8 cellular contexts compared by ENCODE assay signal in genomic region chr2:112055833-112056625, GRCh38. TPM values are rescaled to one million over a fixed set of nuclear protein-coding genes. Genes with fewer than 3 reads are reported as not detected.
DNase-seq lines count a peak whose midpoint lies in the region; ATAC-seq and TF ChIP-seq lines count a peak whose summit lies in the region.

No MANE protein-coding gene starts in this region.

- H3K27ac Mint-ChIP-seq in CD4-positive, CD25-positive, alpha-beta regulatory T cell, result peak overlapping the region; percentile 72 to 92 (median 74)
- H3K27ac Mint-ChIP-seq in activated CD4-positive, alpha-beta T cell treated with anti-CD3 and anti-CD28 coated beads, Interleukin-2, amount 10 ng/mL, durations not matched to agents 7 days and 5 days, result peak overlapping the region; percentile 97
- H3K27ac Mint-ChIP-seq in effector memory CD8-positive, alpha-beta T cell, result peak overlapping the region; percentile 85 to 93
- H3K27ac Mint-ChIP-seq in stimulated activated effector memory CD8-positive, alpha-beta T cell treated with anti-CD3 and anti-CD28 coated beads, Interleukin-12 subunit alpha, Interleukin-12 subunit beta, amount 100 ng/mL, for 72 hours, result peak overlapping the region; percentile 82

- H3K4me3 ChIP-seq in CD4-positive, CD25-positive, alpha-beta regulatory T cell (ENCODE audit: low read depth, low read length), result peak overlapping the region; percentile 83
- H3K4me3 ChIP-seq in lower lobe of right lung, result peak overlapping the region; percentile 90

- H3K27me3 Mint-ChIP-seq in CD4-positive, CD25-positive, alpha-beta regulatory T cell, result no peaks in the 10 kb centered on the region
- H3K27me3 Mint-ChIP-seq in activated CD4-positive, alpha-beta T cell treated with anti-CD3 and anti-CD28 coated beads, Interleukin-2, amount 10 ng/mL, durations not matched to agents 7 days and 5 days, result no peaks in the 10 kb centered on the region
- H3K27me3 Mint-ChIP-seq in effector memory CD8-positive, alpha-beta T cell, result no peaks in the 10 kb centered on the region

- peaks cover 17% of the 10 kb centered on the region for H3K36me3 Mint-ChIP-seq in CD4-positive, CD25-positive, alpha-beta regulatory T cell
- H3K36me3 Mint-ChIP-seq in activated CD4-positive, alpha-beta T cell treated with anti-CD3 and anti-CD28 coated beads, Interleukin-2, amount 10 ng/mL, durations not matched to agents 7 days and 5 days (ENCODE audit: low read depth), result peaks cover 24% of the 10 kb centered on the region
- peaks cover 14% of the 10 kb centered on the region for H3K36me3 Mint-ChIP-seq in effector memory CD8-positive, alpha-beta T cell (ENCODE audit: insufficient read depth)
- peaks cover 40% of the 10 kb centered on the region for H3K36me3 Mint-ChIP-seq in stimulated activated effector memory CD8-positive, alpha-beta T cell treated with anti-CD3 and anti-CD28 coated beads, Interleukin-12 subunit alpha, Interleukin-12 subunit beta, amount 100 ng/mL, for 72 hours

- no peaks in the 10 kb centered on the region for H3K9me3 ChIP-seq in CD4-positive, CD25-positive, alpha-beta regulatory T cell (ENCODE audit: control insufficient read depth in 2 of 2, low read length in 2 of 2)
- no peaks in the 10 kb centered on the region for H3K9me3 ChIP-seq in lower lobe of right lung

- H3K27me3 ChIP-seq in CD4-positive, CD25-positive, alpha-beta regulatory T cell (ENCODE audit: control insufficient read depth, insufficient read depth, low read length), result no peaks in the 10 kb centered on the region
- no peaks in the 10 kb centered on the region for H3K27me3 ChIP-seq in lower lobe of right lung (ENCODE audit: low read depth)

- POLR2A ChIA-PET in activated CD4-positive, alpha-beta T cell treated with anti-CD3 and anti-CD28 coated beads, Interleukin-2, amount 10 ng/mL, durations not matched to agents 7 days and 5 days (lab: Charles Lee), result interaction anchor here (0.7 kb wide), 1 partner anchor 424 kb away, joined by 3 read pairs; no protein-coding TSS in a partner anchor

- H3K4me1 Mint-ChIP-seq in CD4-positive, CD25-positive, alpha-beta regulatory T cell, result peaks cover 19 to 50% (median 39%) of the 10 kb centered on the region in 4 donors
- H3K4me1 Mint-ChIP-seq in activated CD4-positive, alpha-beta T cell treated with anti-CD3 and anti-CD28 coated beads, Interleukin-2, amount 10 ng/mL, durations not matched to agents 7 days and 5 days, result peaks cover 43% of the 10 kb centered on the region
- peaks cover 31 to 42% of the 10 kb centered on the region in 2 donors for H3K4me1 Mint-ChIP-seq in effector memory CD8-positive, alpha-beta T cell (ENCODE audit: low read depth in 2 of 2)
- H3K4me1 Mint-ChIP-seq in stimulated activated effector memory CD8-positive, alpha-beta T cell treated with anti-CD3 and anti-CD28 coated beads, Interleukin-12 subunit alpha, Interleukin-12 subunit beta, amount 100 ng/mL, for 72 hours, result peaks cover 47% of the 10 kb centered on the region

- no peaks in the 10 kb centered on the region for H3K9me3 Mint-ChIP-seq in CD4-positive, CD25-positive, alpha-beta regulatory T cell
- H3K9me3 Mint-ChIP-seq in activated CD4-positive, alpha-beta T cell treated with anti-CD3 and anti-CD28 coated beads, Interleukin-2, amount 10 ng/mL, durations not matched to agents 7 days and 5 days, result no peaks in the 10 kb centered on the region
- H3K9me3 Mint-ChIP-seq in effector memory CD8-positive, alpha-beta T cell, result no peaks in the 10 kb centered on the region
- H3K9me3 Mint-ChIP-seq in stimulated activated effector memory CD8-positive, alpha-beta T cell treated with anti-CD3 and anti-CD28 coated beads, Interleukin-12 subunit alpha, Interleukin-12 subunit beta, amount 100 ng/mL, for 72 hours, result no peaks in the 10 kb centered on the region

- no peak for TF ChIP-seq CTCF in lower lobe of right lung (IDR thresholded peaks at IDR 0.05)

- DNase-seq in CD4-positive, CD25-positive, alpha-beta regulatory T cell, result peak in 2 of 3 donors; percentile 39 to 59
- peak; percentile 53 for DNase-seq in NCI-H2171 treated with DMSO at 0.1 percent for 48 hours (lab: John Stamatoyannopoulos, UW)
- DNase-seq in activated CD4-positive, alpha-beta T cell treated with anti-CD3 and anti-CD28 coated beads, Interleukin-2, amount 10 ng/mL, durations not matched to agents 7 days and 5 days, result peak; percentile 46
- DNase-seq in effector memory CD8-positive, alpha-beta T cell, result peak in 1 of 3 experiments; percentile 16
- peak; percentile 70 for DNase-seq in lower lobe of right lung
- DNase-seq in stimulated activated effector memory CD8-positive, alpha-beta T cell treated with anti-CD3 and anti-CD28 coated beads, Interleukin-12 subunit alpha, Interleukin-12 subunit beta, amount 100 ng/mL, for 72 hours (ENCODE audit: low spot score in 2 of 2), result peak in 1 of 2 donors; percentile 59
- no peak for DNase-seq in mesenteric fat pad (ENCODE audit: low spot score)

- H3K27ac ChIP-seq in CD4-positive, CD25-positive, alpha-beta regulatory T cell (ENCODE audit: insufficient read depth, low read length, poor library complexity, severe bottlenecking), result peak overlapping the region; percentile 83
- peak overlapping the region; percentile 98 for H3K27ac ChIP-seq in lower lobe of right lung

- H3K4me3 Mint-ChIP-seq in CD4-positive, CD25-positive, alpha-beta regulatory T cell, result peak overlapping the region; percentile 91 to 100 (median 92)
- H3K4me3 Mint-ChIP-seq in activated CD4-positive, alpha-beta T cell treated with anti-CD3 and anti-CD28 coated beads, Interleukin-2, amount 10 ng/mL, durations not matched to agents 7 days and 5 days, result peak overlapping the region; percentile 83
- H3K4me3 Mint-ChIP-seq in effector memory CD8-positive, alpha-beta T cell, result peak overlapping the region; percentile 82 to 90
- H3K4me3 Mint-ChIP-seq in stimulated activated effector memory CD8-positive, alpha-beta T cell treated with anti-CD3 and anti-CD28 coated beads, Interleukin-12 subunit alpha, Interleukin-12 subunit beta, amount 100 ng/mL, for 72 hours, result peak overlapping the region; percentile 82

- H3K36me3 ChIP-seq in CD4-positive, CD25-positive, alpha-beta regulatory T cell (ENCODE audit: control insufficient read depth, insufficient read depth, low read length), result peaks cover 13% of the 10 kb centered on the region
- H3K36me3 ChIP-seq in lower lobe of right lung, result peaks cover 13% of the 10 kb centered on the region

- no peak for ATAC-seq in CD4-positive, CD25-positive, alpha-beta regulatory T cell (ENCODE audit: low read depth in 2 of 2)
- ATAC-seq in GM21723 (IDR thresholded peaks at IDR 0.05; ENCODE audit: unreplicated experiment) (peak; percentile 4), lower lobe of right lung (peak; percentile 26 to 45)
- no peak for ATAC-seq in effector memory CD8-positive, alpha-beta T cell (replicated peaks)
- no peak for ATAC-seq in stimulated activated effector memory CD8-positive, alpha-beta T cell treated with anti-CD3 and anti-CD28 coated beads, Interleukin-12 subunit alpha, Interleukin-12 subunit beta, amount 100 ng/mL, for 72 hours

- intact Hi-C loops in lower lobe of right lung (cut with DNase I), result no loop called here

- CTCF ChIA-PET in activated CD4-positive, alpha-beta T cell treated with anti-CD3 and anti-CD28 coated beads, Interleukin-2, amount 10 ng/mL, durations not matched to agents 7 days and 5 days (lab: Charles Lee), result interaction anchor here (1.2 kb wide), 1 partner anchor 203 kb away, joined by 3 read pairs; no protein-coding TSS in a partner anchor

- peaks cover 26% of the 10 kb centered on the region for H3K4me1 ChIP-seq in CD4-positive, CD25-positive, alpha-beta regulatory T cell (ENCODE audit: control insufficient read depth, insufficient read depth, low read length, poor library complexity, severe bottlenecking)
- H3K4me1 ChIP-seq in lower lobe of right lung, result peaks cover 39% of the 10 kb centered on the region

RNA-seq across cellular contexts. Expression of gene TMEM87B, which starts 1.0 kb away (rescaled TPM):
- 24.6 TPM for total RNA-seq in CD4-positive, CD25-positive, alpha-beta regulatory T cell
- polyA plus RNA-seq in CD4-positive, CD25-positive, alpha-beta regulatory T cell, result 10 to 100 TPM in 3 of 4 donors, 1 to 10 TPM in 1; 9.1 to 15.6 (median 11.8) TPM
- 10 to 100 TPM; 20.1 to 22.7 TPM for total RNA-seq in activated CD4-positive, alpha-beta T cell treated with anti-CD3 and anti-CD28 coated beads, Interleukin-2, amount 10 ng/mL, durations not matched to agents 7 days and 5 days
- total RNA-seq in lower lobe of right lung (23.6 TPM), mesenteric fat pad (25.2 TPM)

Comparison
In these comparisons a context has a peak if more than half of its experiments do, and no peak if none do; other contexts are left out.
1. ATAC-seq: peak in GM21723 (single experiment) and lower lobe of right lung (2 of 2); none in CD4-positive, CD25-positive, alpha-beta regulatory T cell (0 of 2), effector memory CD8-positive, alpha-beta T cell (single experiment) and stimulated activated effector memory CD8-positive, alpha-beta T cell treated with anti-CD3 and anti-CD28 coated beads, Interleukin-12 subunit alpha, Interleukin-12 subunit beta, amount 100 ng/mL, for 72 hours (single experiment).
2. Peak in every context shown above with its lines, with median percentiles within 50 percentile points of each other: H3K27ac Mint-ChIP-seq and H3K4me3 Mint-ChIP-seq.